Comparison of ENCODE assay signal across 22 cellular contexts in the genomic region with DNA sequence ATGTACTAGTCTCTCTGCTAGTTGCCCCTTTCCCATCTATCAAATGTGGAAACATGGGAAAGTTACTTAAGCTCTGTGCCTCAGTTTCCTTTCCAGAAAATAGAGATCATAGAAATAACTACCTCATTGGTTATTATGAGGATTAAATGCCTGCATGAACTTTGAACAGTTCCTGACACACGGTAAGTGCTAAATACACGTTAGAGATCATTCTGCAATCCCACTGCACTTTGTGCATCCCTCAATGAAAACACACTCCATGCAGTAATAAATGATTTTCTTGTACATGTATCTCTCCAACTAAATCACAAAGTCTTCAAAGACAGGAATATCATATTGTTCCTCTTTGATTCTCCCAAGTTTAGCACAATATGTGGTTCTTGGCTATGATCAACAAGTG.
DNase-seq lines count a peak whose midpoint lies in the region; ATAC-seq, FAIRE-seq and TF ChIP-seq lines count a peak whose summit lies in the region.
"Had no signal": no experiment of that assay in that cellular context is flagged by ENCODE, and none has a peak within 500 bp of the region (broad histone marks: within the 10 kb centered on the region; RNA-seq: fewer than 3 reads in every experiment).

No MANE protein-coding gene starts in this region.

- H3K27me3 ChIP-seq in HepG2 (ENCODE audit: control insufficient read depth in 1 of 2, insufficient read depth in 2 of 2, low read length in 2 of 2) = no peaks in the 10 kb centered on the region
- H3K27me3 ChIP-seq in gastrocnemius medialis = no peaks in the 10 kb centered on the region
- H3K27me3 ChIP-seq: BLaER1 treated with 17β-estradiol and CSF1 and Interleukin-3, amounts not matched to agents 10 nM and 100 nM had no signal

- H3K9me3 Mint-ChIP-seq in nephron = peaks cover 9% of the 10 kb centered on the region
- H3K9me3 Mint-ChIP-seq: CD4-positive, alpha-beta T cell; CD8-positive, alpha-beta T cell had no signal

- 12% methylated on average over 2 of the region's 2 CpGs for WGBS in HepG2 (ENCODE audit: low lambda C conversion rate)

- no peaks in the 10 kb centered on the region for H3K79me2 ChIP-seq in HepG2 (ENCODE audit: insufficient read depth, low read length)

- no peaks in the 10 kb centered on the region for H4K20me1 ChIP-seq in HepG2 (ENCODE audit: insufficient read depth, low read length)
- H4K20me1 ChIP-seq: BLaER1 treated with 17β-estradiol and CSF1 and Interleukin-3, amounts not matched to agents 10 nM and 100 nM had no signal

- TF ChIP-seq CTCF in VCaP (conservative IDR thresholded peaks at IDR 0.05) (no peak), HepG2 (CRISPR knock-in tag; IDR thresholded peaks at IDR 0.05) (no peak), nephron (IDR thresholded peaks at IDR 0.05; ENCODE audit: unreplicated experiment in 3 of 3) (no peak), gastrocnemius medialis (IDR thresholded peaks at IDR 0.05 in 4 of 5, conservative IDR thresholded peaks at IDR 0.05 in 1 of 5) (no peak)

- H3K27ac Mint-ChIP-seq in nephron = peak overlapping the region in 2 of 3 experiments; percentile 86 to 95
- H3K27ac Mint-ChIP-seq: B cell; CD4-positive, alpha-beta T cell; CD8-positive, alpha-beta T cell had no signal

- FAIRE-seq in HepG2 (lab: Jason Lieb, UNC) = no peak
- FAIRE-seq: A549, D721Med, G401.6, GM12891, GM19239 had no signal

- in situ Hi-C loops in HepG2 (cut with HindIII; ENCODE audit: extremely low pct_ligation_motif_present, low pct_unique_long_range_greater_than_20kb) (loop anchor here (5.0 to 10.0 kb wide), 2 partner anchors 73 to 265 kb away; a partner anchor contains a TSS), gastrocnemius medialis (cut with MboI; ENCODE audit: low sequenced_read_pairs in 4 of 4) (loop anchor here in 1 of 4 donors (10.0 kb wide), 1 partner anchor 75 kb away; a partner anchor contains a TSS)

- POLR2A ChIA-PET in HepG2 (lab: Yijun Ruan, JAX) = interaction anchor here (2.2 kb wide), 1 partner anchor 73 kb away, joined by 11 read pairs; a partner anchor contains a TSS

- H3K4me2 ChIP-seq in HepG2 (ENCODE audit: low read depth, low read length) = peak overlapping the region; percentile 6
- H3K4me2 ChIP-seq: A549; BLaER1 treated with 17β-estradiol and CSF1 and Interleukin-3, amounts not matched to agents 10 nM and 100 nM had no signal

- H3K4me1 Mint-ChIP-seq in nephron = peaks cover 85% of the 10 kb centered on the region
- H3K4me1 Mint-ChIP-seq: B cell had no signal

- peaks cover 5% of the 10 kb centered on the region for H3K36me3 Mint-ChIP-seq in nephron (ENCODE audit: low read depth)
- H3K36me3 Mint-ChIP-seq: CD8-positive, alpha-beta T cell had no signal

- CTCF ChIA-PET in HepG2 (lab: Yijun Ruan, JAX; ENCODE audit: low intra/inter-chr PET ratio, low total read pairs) = no interaction called here

- no peak for TF ChIP-seq POLR2A in HepG2 (IDR thresholded peaks at IDR 0.05; ENCODE audit: insufficient read depth in 1 of 2, low read depth in 2 of 2, low read length in 2 of 2)
- no peak for TF ChIP-seq POLR2A in gastrocnemius medialis (IDR thresholded peaks at IDR 0.05)

- TF ChIP-seq RAD21 in HepG2 (CRISPR knock-in tag; IDR thresholded peaks at IDR 0.05) = no peak

- peaks cover 86% of the 10 kb centered on the region for H3K4me1 ChIP-seq in HepG2 (ENCODE audit: insufficient read depth, low read length)
- peaks cover 26 to 42% of the 10 kb centered on the region in 2 donors for H3K4me1 ChIP-seq in gastrocnemius medialis

- H3K27me3 Mint-ChIP-seq in nephron (ENCODE audit: low read depth) = no peaks in the 10 kb centered on the region

- H3K27ac ChIP-seq in VCaP (peak overlapping the region; percentile 96; the same call in 1 of the 2 replicates), HepG2 (ENCODE audit: extremely low read length, insufficient read depth, low read length) (peak overlapping the region; percentile 37), gastrocnemius medialis (no peak overlapping the region)
- H3K27ac ChIP-seq: 22Rv1; A549; BLaER1 treated with 17β-estradiol and CSF1 and Interleukin-3, amounts not matched to agents 10 nM and 100 nM; C4-2B had no signal

- H2AFZ ChIP-seq in HepG2 (ENCODE audit: low read length) = no peak overlapping the region

- no TSS peak for BruUV-seq in HepG2 (replicated peaks; lab: Mats Ljungman, UMichigan)

- no peak for ATAC-seq in HepG2
- no peak for ATAC-seq in gastrocnemius medialis
- no peak for ATAC-seq in HG02678 (IDR thresholded peaks at IDR 0.05; ENCODE audit: unreplicated experiment)
- no peak for ATAC-seq in GM21528 (IDR thresholded peaks at IDR 0.05; ENCODE audit: low FRiP score, unreplicated experiment)
- ATAC-seq: A549; CD8-positive, alpha-beta T cell had no signal

- H3K4me3 ChIP-seq in HepG2 (replicated peaks in 1 of 3; ENCODE audit: insufficient read depth in 1 of 3, low read depth in 2 of 3, low read length in 3 of 3) = no peak overlapping the region; a peak in 1 of 6 replicates
- no peak overlapping the region for H3K4me3 ChIP-seq in gastrocnemius medialis
- H3K4me3 ChIP-seq: A549; BLaER1 treated with 17β-estradiol and CSF1 and Interleukin-3, amounts not matched to agents 10 nM and 100 nM had no signal

- TF ChIP-seq EP300 in HepG2 (IDR thresholded peaks at IDR 0.05; ENCODE audit: low read depth in 2 of 2, low read length in 2 of 2) (no peak), HepG2 (CRISPR knock-in tag; IDR thresholded peaks at IDR 0.05; ENCODE audit: borderline replicate concordance) (no peak)

- H3K4me3 Mint-ChIP-seq in nephron = no peak overlapping the region
- H3K4me3 Mint-ChIP-seq: B cell; CD4-positive, alpha-beta T cell; CD8-positive, alpha-beta T cell had no signal

- H3K9ac ChIP-seq in HepG2 (ENCODE audit: insufficient read depth, low read depth, low read length) = no peak overlapping the region
- H3K9ac ChIP-seq: BLaER1 treated with 17β-estradiol and CSF1 and Interleukin-3, amounts not matched to agents 10 nM and 100 nM had no signal

- DNase-seq in HepG2 (ENCODE audit: low spot score) (peak; percentile 21), gastrocnemius medialis (no peak)
- DNase-seq: AML-193; Caco-2; Calu3; CD4-positive, alpha-beta T cell; CD8-positive, alpha-beta T cell; DMS79 treated with DMSO at 0.1 percent for 48 hours; GF-D8 had no signal

- H3K36me3 ChIP-seq in HepG2 (replicated peaks in 1 of 2; ENCODE audit: control insufficient read depth in 1 of 2, insufficient read depth in 2 of 2, low read length in 2 of 2) (no peaks in the 10 kb centered on the region), gastrocnemius medialis (no peaks in the 10 kb centered on the region)
- H3K36me3 ChIP-seq: BLaER1 treated with 17β-estradiol and CSF1 and Interleukin-3, amounts not matched to agents 10 nM and 100 nM had no signal

- H3K9me3 ChIP-seq in HepG2 (ENCODE audit: low read length) (peaks cover 10% of the 10 kb centered on the region), gastrocnemius medialis (no peaks in the 10 kb centered on the region)

- intact Hi-C loops in HepG2 (cut with micrococcal nuclease; ENCODE audit: unreplicated experiment) (loop anchor here (5.0 to 10.0 kb wide), 4 partner anchors 38 to 245 kb away; no protein-coding TSS in a partner anchor), gastrocnemius medialis (cut with DNase I; ENCODE audit: low total_unique reads) (no loop called here)

TF ChIP-seq in HepG2, 621 proteins besides CTCF, POLR2A, EP300 and RAD21 (continues in another document):
- TF ChIP-seq ZNF670 (CRISPR knock-in tag; IDR thresholded peaks at IDR 0.05; ENCODE audit: borderline replicate concordance) (no peak), JUNB (CRISPR knock-in tag; IDR thresholded peaks at IDR 0.05; ENCODE audit: borderline replicate concordance) (no peak), HNF4G (IDR thresholded peaks at IDR 0.05; ENCODE audit: borderline replicate concordance, low read depth, low read length) (0 out of 2 replicates have a peak, but pooled peaks have one; percentile 27), HNF4G (CRISPR knock-in tag; IDR thresholded peaks at IDR 0.05; ENCODE audit: borderline replicate concordance, low read depth) (no peak)
- TF ChIP-seq, protein P1, sequence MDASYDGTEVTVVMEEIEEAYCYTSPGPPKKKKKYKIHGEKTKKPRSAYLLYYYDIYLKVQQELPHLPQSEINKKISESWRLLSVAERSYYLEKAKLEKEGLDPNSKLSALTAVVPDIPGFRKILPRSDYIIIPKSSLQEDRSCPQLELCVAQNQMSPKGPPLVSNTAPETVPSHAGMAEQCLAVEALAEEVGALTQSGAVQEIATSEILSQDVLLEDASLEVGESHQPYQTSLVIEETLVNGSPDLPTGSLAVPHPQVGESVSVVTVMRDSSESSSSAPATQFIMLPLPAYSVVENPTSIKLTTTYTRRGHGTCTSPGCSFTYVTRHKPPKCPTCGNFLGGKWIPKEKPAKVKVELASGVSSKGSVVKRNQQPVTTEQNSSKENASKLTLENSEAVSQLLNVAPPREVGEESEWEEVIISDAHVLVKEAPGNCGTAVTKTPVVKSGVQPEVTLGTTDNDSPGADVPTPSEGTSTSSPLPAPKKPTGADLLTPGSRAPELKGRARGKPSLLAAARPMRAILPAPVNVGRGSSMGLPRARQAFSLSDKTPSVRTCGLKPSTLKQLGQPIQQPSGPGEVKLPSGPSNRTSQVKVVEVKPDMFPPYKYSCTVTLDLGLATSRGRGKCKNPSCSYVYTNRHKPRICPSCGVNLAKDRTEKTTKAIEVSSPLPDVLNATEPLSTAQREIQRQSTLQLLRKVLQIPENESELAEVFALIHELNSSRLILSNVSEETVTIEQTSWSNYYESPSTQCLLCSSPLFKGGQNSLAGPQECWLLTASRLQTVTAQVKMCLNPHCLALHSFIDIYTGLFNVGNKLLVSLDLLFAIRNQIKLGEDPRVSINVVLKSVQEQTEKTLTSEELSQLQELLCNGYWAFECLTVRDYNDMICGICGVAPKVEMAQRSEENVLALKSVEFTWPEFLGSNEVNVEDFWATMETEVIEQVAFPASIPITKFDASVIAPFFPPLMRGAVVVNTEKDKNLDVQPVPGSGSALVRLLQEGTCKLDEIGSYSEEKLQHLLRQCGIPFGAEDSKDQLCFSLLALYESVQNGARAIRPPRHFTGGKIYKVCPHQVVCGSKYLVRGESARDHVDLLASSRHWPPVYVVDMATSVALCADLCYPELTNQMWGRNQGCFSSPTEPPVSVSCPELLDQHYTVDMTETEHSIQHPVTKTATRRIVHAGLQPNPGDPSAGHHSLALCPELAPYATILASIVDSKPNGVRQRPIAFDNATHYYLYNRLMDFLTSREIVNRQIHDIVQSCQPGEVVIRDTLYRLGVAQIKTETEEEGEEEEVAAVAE (CRISPR knock-in tag; IDR thresholded peaks at IDR 0.05; ENCODE audit: borderline replicate concordance) = no peak

Comparison
In these comparisons a context has a peak if more than half of its experiments do, and no peak if none do; other contexts are left out.
1. H3K27ac ChIP-seq: peak in VCaP (single experiment) and HepG2 (single experiment); none in gastrocnemius medialis (0 of 4).